10 cellular contexts compared by ENCODE assay signal in the genomic region with DNA sequence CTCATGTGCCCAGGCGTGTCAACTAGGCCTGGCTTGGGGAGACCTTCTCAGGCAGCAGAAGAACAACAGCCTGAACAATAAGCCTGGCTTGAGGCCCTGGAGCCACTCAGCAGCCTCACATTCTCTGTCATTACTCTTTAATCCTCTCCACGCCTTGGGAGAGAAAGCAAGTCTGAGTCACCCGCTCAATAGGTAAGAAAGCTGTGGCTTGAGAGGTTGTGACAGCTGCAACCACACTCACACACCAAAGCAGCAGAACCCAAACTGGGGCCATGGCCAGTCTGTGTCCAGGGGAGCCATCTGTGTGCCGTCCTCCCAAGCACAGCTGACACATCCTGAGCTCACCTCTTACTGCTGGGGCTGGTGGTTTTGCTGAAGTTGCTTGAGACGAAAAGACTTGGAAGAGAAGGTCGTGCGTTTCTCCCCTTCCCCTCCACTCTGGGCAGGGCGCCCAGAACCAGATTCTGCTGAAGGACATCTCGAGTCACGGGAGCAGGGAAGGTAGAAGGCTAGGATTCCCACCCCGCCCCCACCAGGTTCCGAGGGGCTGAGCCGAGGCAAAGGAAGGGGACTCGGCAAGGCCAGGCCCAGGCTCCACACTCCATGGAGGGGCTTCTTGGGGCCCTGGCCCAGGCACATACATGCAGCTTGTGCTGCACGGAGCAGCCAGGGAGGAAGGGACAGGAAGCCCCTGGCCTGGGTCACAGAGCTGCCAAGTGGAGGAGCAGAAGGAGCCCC. TPM values are rescaled to one million over a fixed set of nuclear protein-coding genes. Genes with fewer than 3 reads are reported as not detected.
DNase-seq lines count a peak whose midpoint lies in the region; ATAC-seq and TF ChIP-seq lines count a peak whose summit lies in the region.
"Had no signal": no experiment of that assay in that cellular context is flagged by ENCODE, and none has a peak within 500 bp of the region (broad histone marks: within the 10 kb centered on the region; RNA-seq: fewer than 3 reads in every experiment).

No MANE protein-coding gene starts in this region.

- H3K27me3 ChIP-seq in adrenal gland, result peaks cover 2% of the 10 kb centered on the region
- peaks cover 5 to 45% of the 10 kb centered on the region in 2 donors for H3K27me3 ChIP-seq in left lung
- H3K27me3 ChIP-seq in spleen (replicated peaks in 1 of 7), result peaks cover 0 to 54% (median 16%) of the 10 kb centered on the region in 7 donors

- no peaks in the 10 kb centered on the region for H3K9me3 Mint-ChIP-seq in Calu3 (ENCODE audit: low read depth, unreplicated experiment)

- H3K36me3 ChIP-seq in adrenal gland (replicated peaks in 1 of 2) (no peaks in the 10 kb centered on the region), left lung (no peaks in the 10 kb centered on the region), spleen (no peaks in the 10 kb centered on the region)

- DNase-seq in Calu3 (peak; percentile 23), LoVo (ENCODE audit: low spot score) (peak; percentile 15), adrenal gland (peak; percentile 78 to 89 (median 83)), left lung (peak in 1 of 2 donors; percentile 36), spleen (no peak), NCI-H526 treated with DMSO at 0.1 percent for 48 hours (lab: John Stamatoyannopoulos, UW) (no peak)
- no peak for DNase-seq in stimulated activated CD8-positive, alpha-beta memory T cell treated with anti-CD3 and anti-CD28 coated beads, Interleukin-4, amount 100 ng/mL, for 48 hours
- DNase-seq: NCI-H226 had no signal

- H3K9me3 ChIP-seq in adrenal gland (replicated peaks in 1 of 3) (no peaks in the 10 kb centered on the region), left lung (no peaks in the 10 kb centered on the region), spleen (no peaks in the 10 kb centered on the region)

- ATAC-seq in left lung, result peak; percentile 86
- ATAC-seq in GM19324 (IDR thresholded peaks at IDR 0.05; ENCODE audit: low FRiP score, unreplicated experiment), result no peak

- 19 to 34% (median 26%) methylated on average over 12 to 15 of the region's 15 CpGs for WGBS in adrenal gland, 4 donors
- WGBS in spleen, 5 donors, result 54 to 70% (median 69%) methylated on average over 13 to 15 of the region's 15 CpGs

- CTCF ChIA-PET in Calu3 (lab: Charles Lee), result interaction anchor here (0.6 to 0.7 kb wide), 2 partner anchors 89 to 338 kb away, joined by 3 to 4 read pairs; no protein-coding TSS in a partner anchor

- no peak overlapping the region for H3K4me3 Mint-ChIP-seq in Calu3 (ENCODE audit: low read depth, unreplicated experiment)

- BruUV-seq in Calu3 (replicated peaks; lab: Mats Ljungman, UMichigan), result no TSS peak

- peaks cover 11 to 20% of the 10 kb centered on the region in 2 donors for H3K4me1 ChIP-seq in adrenal gland (replicated peaks in 1 of 2)
- H3K4me1 ChIP-seq in left lung, result peaks cover 3% of the 10 kb centered on the region in 2 donors
- peaks cover 3 to 12% (median 5%) of the 10 kb centered on the region in 6 donors for H3K4me1 ChIP-seq in spleen

- peak in 1 of 2 donors; percentile 21 for TF ChIP-seq POLR2A in adrenal gland (IDR thresholded peaks at IDR 0.05)
- no peak for TF ChIP-seq POLR2A in spleen (IDR thresholded peaks at IDR 0.05)

- TF ChIP-seq CTCF in Calu3 (IDR thresholded peaks at IDR 0.05; ENCODE audit: unreplicated experiment) (no peak), adrenal gland (IDR thresholded peaks at IDR 0.05) (no peak), left lung (IDR thresholded peaks at IDR 0.05) (no peak), spleen (IDR thresholded peaks at IDR 0.05 in 8 of 11, conservative IDR thresholded peaks at IDR 0.05 in 3 of 11) (no peak)

- intact Hi-C loops in Calu3 (cut with micrococcal nuclease; ENCODE audit: unreplicated experiment) (no loop called here), adrenal gland (cut with DNase I) (no loop called here), left lung (cut with DNase I) (no loop called here), spleen (cut with DNase I; ENCODE audit: low total_unique reads) (no loop called here)

- H3K27ac Mint-ChIP-seq in Calu3 (ENCODE audit: unreplicated experiment), result no peak overlapping the region

- no peaks in the 10 kb centered on the region for H3K36me3 Mint-ChIP-seq in Calu3 (ENCODE audit: insufficient read depth, unreplicated experiment)

- H3K27ac ChIP-seq in adrenal gland (peak overlapping the region in 4 of 5 donors; percentile 35 to 80 (median 58)), left lung (no peak overlapping the region), spleen (no peak overlapping the region)

- H3K4me1 Mint-ChIP-seq in Calu3 (ENCODE audit: low read depth, unreplicated experiment), result no peaks in the 10 kb centered on the region

- H3K4me3 ChIP-seq in adrenal gland (no peak overlapping the region), left lung (no peak overlapping the region), spleen (no peak overlapping the region)

- peaks cover 54% of the 10 kb centered on the region for H3K27me3 Mint-ChIP-seq in Calu3 (ENCODE audit: unreplicated experiment)

RNA-seq across cellular contexts. Expression of a gene that starts 5.5 kb away (rescaled TPM):
- total RNA-seq in Calu3 (2022) (1.1 and 2.1 TPM in 2 replicates), adrenal gland (10 to 100 TPM in 3 of 8 donors, 1 to 10 TPM in 5; 2.7 to 19.7 (median 6.5) TPM), left lung (under 1 TPM in 1 of 2 donors, not detected in 1; 0.47 TPM), spleen (10 to 100 TPM in 2 of 7 donors, 1 to 10 TPM in 5; 2.8 to 13.4 (median 8.7) TPM)
- polyA plus RNA-seq in adrenal gland (10 to 100 TPM in 1 of 3 donors, 1 to 10 TPM in 2; 3.1 to 21.2 (median 7.9) TPM), spleen (1 to 10 TPM in 1 of 3 donors, under 1 TPM in 2; 0.20 to 2.4 (median 0.24) TPM)

RNA-seq across cellular contexts. Expression of a gene that starts 45.5 kb away (rescaled TPM):
- not detected in 2 replicates for total RNA-seq in Calu3 (2022)
- total RNA-seq in adrenal gland, result 1 to 10 TPM in 1 of 8 donors, under 1 TPM in 2, not detected in 5; 0.23 to 1.2 (median 0.28) TPM
- polyA plus RNA-seq in adrenal gland, result under 1 TPM in 1 of 3 donors, not detected in 2; 0.24 TPM
- total RNA-seq in left lung, result not detected
- total RNA-seq in spleen, result not detected
- under 1 TPM in 1 of 3 donors, not detected in 2; 0.02 TPM for polyA plus RNA-seq in spleen
- total RNA-seq: glomerular endothelial cell had no signal

Comparison
In these comparisons a context has a peak if more than half of its experiments do, and no peak if none do; other contexts are left out.
1. DNase-seq: peak in Calu3 (single experiment), LoVo (single experiment) and adrenal gland (7 of 7); none in stimulated activated CD8-positive, alpha-beta memory T cell treated with anti-CD3 and anti-CD28 coated beads, Interleukin-4, amount 100 ng/mL, for 48 hours (single experiment), spleen (single experiment) and NCI-H526 treated with DMSO at 0.1 percent for 48 hours (single experiment).
2. H3K27ac ChIP-seq: peak in adrenal gland (4 of 5); none in left lung (0 of 2) and spleen (0 of 8).